Comparison of ENCODE assay signal across 8 cellular contexts in the genomic region with DNA sequence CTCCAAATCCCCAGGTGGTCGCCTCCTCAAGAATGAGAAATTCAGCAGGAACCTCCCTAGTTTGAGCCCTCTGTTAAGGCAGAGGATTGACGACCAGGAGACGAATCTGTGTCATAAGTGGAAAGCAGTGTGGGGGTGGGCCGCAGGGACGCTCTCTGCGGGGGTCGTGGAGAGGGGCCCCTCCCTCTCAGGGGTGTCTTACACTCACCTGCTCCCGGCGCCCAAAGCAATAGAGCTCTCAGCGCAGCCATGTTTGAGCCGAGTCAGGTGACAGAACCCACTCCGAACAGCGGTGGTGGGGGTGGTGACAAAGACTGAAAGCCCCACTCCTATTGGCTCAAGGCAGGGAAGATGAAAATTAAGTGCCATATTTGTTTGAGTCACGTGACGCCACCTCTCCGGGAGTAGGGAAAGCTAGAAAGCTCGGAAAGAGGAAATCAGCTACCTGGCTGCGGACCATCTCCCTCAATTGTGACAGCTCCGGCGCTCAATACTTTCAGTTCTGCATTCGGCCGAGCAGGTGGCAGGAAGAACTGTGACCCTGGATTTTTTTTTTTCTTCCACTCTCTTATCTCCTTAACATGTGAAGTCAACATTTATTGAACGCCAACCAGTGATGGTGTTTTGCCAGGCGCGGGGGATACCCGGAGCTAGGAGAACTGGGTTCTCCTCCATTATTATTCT. TPM values are rescaled to one million over a fixed set of nuclear protein-coding genes. Genes with fewer than 3 reads are reported as not detected.
DNase-seq lines count a peak whose midpoint lies in the region; ATAC-seq, FAIRE-seq and TF ChIP-seq lines count a peak whose summit lies in the region.

Gene ZFYVE26, minus strand, starts transcription at position 265 of the 684 bp plus-strand sequence. CDS start 627 bp downstream, outside the sequence.

- H3K36me3 ChIP-seq in adrenal gland (replicated peaks in 1 of 2) (peaks cover 0 to 20% of the 10 kb centered on the region in 2 donors), heart right ventricle (peaks cover 0 to 38% (median 0%) of the 10 kb centered on the region in 9 donors), upper lobe of left lung (peaks cover 0 to 26% (median 4%) of the 10 kb centered on the region in 4 donors)

- intact Hi-C loops in adrenal gland (cut with DNase I) (no loop called here), heart right ventricle (cut with DNase I) (no loop called here), posterior cingulate gyrus (cut with DNase I) (no loop called here)

- no peaks in the 10 kb centered on the region for H3K9me3 Mint-ChIP-seq in T-cell

- TF ChIP-seq POLR2A in GM12891 (IDR thresholded peaks at IDR 0.05; ENCODE audit: low read depth, low read length) = peak; percentile 40
- peak in 1 of 2 donors; percentile 80 for TF ChIP-seq POLR2A in adrenal gland (IDR thresholded peaks at IDR 0.05)
- TF ChIP-seq POLR2A in upper lobe of left lung (IDR thresholded peaks at IDR 0.05) = peak in 2 of 4 donors; percentile 66 to 76

- ATAC-seq in HG02840 (IDR thresholded peaks at IDR 0.05; ENCODE audit: low FRiP score, unreplicated experiment) (peak; percentile 92), T-cell (replicated peaks in 1 of 4) (peak; percentile 94 to 97 (median 96)), heart right ventricle (peak; percentile 95 to 97 (median 96)), upper lobe of left lung (ENCODE audit: low FRiP score in 2 of 2) (peak; percentile 94 to 97)

- H3K27ac ChIP-seq in adrenal gland (peak within 1 kb of the TSS; percentile 18 to 84 (median 62)), heart right ventricle (peak within 1 kb of the TSS in 9 of 10 donors; percentile 61 to 91 (median 72)), upper lobe of left lung (peak within 1 kb of the TSS; percentile 83 to 88 (median 86))

- H3K36me3 Mint-ChIP-seq in T-cell = peaks cover 11% of the 10 kb centered on the region

- no peak for TF ChIP-seq CTCF in adrenal gland (IDR thresholded peaks at IDR 0.05)
- TF ChIP-seq CTCF in heart right ventricle (IDR thresholded peaks at IDR 0.05) = no peak
- no peak for TF ChIP-seq CTCF in upper lobe of left lung (IDR thresholded peaks at IDR 0.05)

- CTCF ChIA-PET in T-cell (lab: Charles Lee) = interaction anchor here in 1 of 2 donors (0.8 to 1.5 kb wide), 3 partner anchors 457 to 999 kb away, joined by 3 to 5 read pairs (median 3); partner anchors contain the start of gene ATP6V1D

- H3K4me3 ChIP-seq in adrenal gland (peak within 1 kb of the TSS; percentile 43 to 96 (median 62)), heart right ventricle (peak within 1 kb of the TSS; percentile 63 to 92 (median 76)), upper lobe of left lung (peak within 1 kb of the TSS; percentile 65 to 94 (median 76))

- H3K4me1 ChIP-seq in adrenal gland (replicated peaks in 1 of 2) (peaks cover 9 to 24% of the 10 kb centered on the region in 2 donors), heart right ventricle (peaks cover 6 to 57% (median 24%) of the 10 kb centered on the region in 9 donors), upper lobe of left lung (peaks cover 29 to 57% (median 32%) of the 10 kb centered on the region in 4 donors)

- peak within 1 kb of the TSS; percentile 87 to 98 for H3K27ac Mint-ChIP-seq in T-cell

- DNase-seq in GM12891 (ENCODE audit: insufficient read length, low spot score) (peak; percentile 64), NCI-H1436 treated with DMSO at 0.1 percent for 48 hours (lab: John Stamatoyannopoulos, UW) (peak; percentile 91), T-cell (peak; percentile 70 to 93 (median 86)), adrenal gland (peak; percentile 93 to 98 (median 96)), heart right ventricle (peak; percentile 82 to 95), posterior cingulate gyrus (peak; percentile 90 to 99 (median 94)), upper lobe of left lung (peak; percentile 72 to 96)

- WGBS in adrenal gland, 4 donors = 0 to 1% (median 1%) methylated on average over 17 to 26 of the region's 26 CpGs
- 0% methylated on average over 26 of the region's 26 CpGs for WGBS in heart right ventricle, 2 donors
- 0% methylated on average over 19 to 26 of the region's 26 CpGs for WGBS in upper lobe of left lung, 2 donors

- peaks cover 42 to 63% (median 56%) of the 10 kb centered on the region in 3 donors for H3K4me1 Mint-ChIP-seq in T-cell

- H3K9me3 ChIP-seq in adrenal gland (replicated peaks in 1 of 3) (no peaks in the 10 kb centered on the region), heart right ventricle (no peaks in the 10 kb centered on the region), upper lobe of left lung (no peaks in the 10 kb centered on the region)

- POLR2A ChIA-PET in T-cell (lab: Charles Lee) = interaction anchor here in 1 of 2 donors (0.9 kb wide), 1 partner anchor 469 kb away, joined by 5 read pairs; no protein-coding TSS in a partner anchor

- peak in 1 of 4 donors; percentile 11 for TF ChIP-seq EP300 in upper lobe of left lung (IDR thresholded peaks at IDR 0.05)

- H3K4me3 Mint-ChIP-seq in T-cell = peak within 1 kb of the TSS; percentile 90 to 96 (median 95)

- no peaks in the 10 kb centered on the region for H3K27me3 Mint-ChIP-seq in T-cell

- no peaks in the 10 kb centered on the region for H3K27me3 ChIP-seq in adrenal gland
- no peaks in the 10 kb centered on the region for H3K27me3 ChIP-seq in heart right ventricle
- H3K27me3 ChIP-seq in upper lobe of left lung = no peaks in the 10 kb centered on the region

- peak; percentile 96 for FAIRE-seq in GM12891 (lab: Jason Lieb, UNC)

TF ChIP-seq in GM12891, 5 proteins besides CTCF, POLR2A, EP300 and RAD21:
- TF ChIP-seq POU2F2 (IDR thresholded peaks at IDR 0.05; ENCODE audit: low read depth, low read length) (peak; percentile 40; the same call in 1 of the 2 replicates), PAX5 (IDR thresholded peaks at IDR 0.05; ENCODE audit: insufficient read depth, low read length, severe bottlenecking) (peak; percentile 46), SPI1 (IDR thresholded peaks at IDR 0.05; ENCODE audit: low read depth, low read length) (peak; percentile 98), POLR2AphosphoS5 (IDR thresholded peaks at IDR 0.05; ENCODE audit: low read depth, low read length) (peak; percentile 57; the same call in 1 of the 2 replicates), TAF1 (IDR thresholded peaks at IDR 0.05; ENCODE audit: low read depth, low read length) (peak; percentile 58)

RNA-seq across cellular contexts. Expression of gene ZFYVE26, which starts in this region (rescaled TPM):
- polyA plus RNA-seq in GM12891 (2012; ENCODE audit: low read depth, missing spikeins) = 8.2 TPM
- total RNA-seq in T-cell (10 to 100 TPM; 26.0 to 37.6 (median 32.5) TPM), adrenal gland (10 to 100 TPM; 19.6 to 33.6 (median 28.0) TPM), heart right ventricle (10 to 100 TPM; 11.0 to 17.9 (median 15.4) TPM), upper lobe of left lung (100 to 1,000 TPM in 1 of 6 donors, 10 to 100 TPM in 5; 27.7 to 153 (median 44.5) TPM)
- polyA plus RNA-seq in adrenal gland (10 to 100 TPM in 2 of 3 donors, 1 to 10 TPM in 1; 6.6 to 14.0 (median 13.4) TPM), heart right ventricle (1 to 10 TPM; 2.8 to 5.6 TPM)

Comparison
In these comparisons a context has a peak if more than half of its experiments do, and no peak if none do; other contexts are left out.
1. Peak in every context shown above with its lines: DNase-seq, ATAC-seq, H3K4me3 ChIP-seq and H3K27ac ChIP-seq.